1 cellular context compared by ENCODE assay signal in the genomic region with DNA sequence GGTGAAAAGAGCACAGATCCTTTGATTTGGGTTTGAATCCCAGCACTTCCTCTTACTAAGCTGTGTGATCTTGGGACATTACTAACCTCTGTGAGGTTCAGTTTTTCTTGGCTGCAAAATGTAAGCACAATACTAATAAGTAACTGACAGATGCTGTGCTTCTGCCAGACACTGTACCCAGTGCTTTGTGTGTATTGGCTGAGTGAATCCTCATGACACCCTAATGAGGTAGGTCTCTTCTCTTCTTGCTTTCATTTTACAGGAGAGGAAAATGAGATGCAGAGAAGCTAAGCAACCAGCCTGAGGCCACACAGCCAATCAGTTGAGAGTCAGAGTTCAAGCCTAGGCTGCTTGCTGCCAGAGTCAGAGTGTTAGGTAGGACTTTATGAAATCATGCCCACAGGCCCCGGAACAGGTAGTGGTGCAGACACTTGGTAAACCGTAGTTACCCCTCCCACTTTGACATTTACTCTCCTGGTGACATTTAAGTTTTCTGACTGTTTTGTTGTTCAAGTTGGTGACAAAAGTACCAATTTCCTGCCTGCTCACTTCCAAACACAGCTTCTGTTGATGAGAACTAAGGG.
TF ChIP-seq lines count a peak whose summit lies in the region.

No MANE protein-coding gene starts in this region.

TF ChIP-seq in GM12878, 131 proteins besides CTCF, POLR2A, EP300 and RAD21:
- TF ChIP-seq, protein P1, sequence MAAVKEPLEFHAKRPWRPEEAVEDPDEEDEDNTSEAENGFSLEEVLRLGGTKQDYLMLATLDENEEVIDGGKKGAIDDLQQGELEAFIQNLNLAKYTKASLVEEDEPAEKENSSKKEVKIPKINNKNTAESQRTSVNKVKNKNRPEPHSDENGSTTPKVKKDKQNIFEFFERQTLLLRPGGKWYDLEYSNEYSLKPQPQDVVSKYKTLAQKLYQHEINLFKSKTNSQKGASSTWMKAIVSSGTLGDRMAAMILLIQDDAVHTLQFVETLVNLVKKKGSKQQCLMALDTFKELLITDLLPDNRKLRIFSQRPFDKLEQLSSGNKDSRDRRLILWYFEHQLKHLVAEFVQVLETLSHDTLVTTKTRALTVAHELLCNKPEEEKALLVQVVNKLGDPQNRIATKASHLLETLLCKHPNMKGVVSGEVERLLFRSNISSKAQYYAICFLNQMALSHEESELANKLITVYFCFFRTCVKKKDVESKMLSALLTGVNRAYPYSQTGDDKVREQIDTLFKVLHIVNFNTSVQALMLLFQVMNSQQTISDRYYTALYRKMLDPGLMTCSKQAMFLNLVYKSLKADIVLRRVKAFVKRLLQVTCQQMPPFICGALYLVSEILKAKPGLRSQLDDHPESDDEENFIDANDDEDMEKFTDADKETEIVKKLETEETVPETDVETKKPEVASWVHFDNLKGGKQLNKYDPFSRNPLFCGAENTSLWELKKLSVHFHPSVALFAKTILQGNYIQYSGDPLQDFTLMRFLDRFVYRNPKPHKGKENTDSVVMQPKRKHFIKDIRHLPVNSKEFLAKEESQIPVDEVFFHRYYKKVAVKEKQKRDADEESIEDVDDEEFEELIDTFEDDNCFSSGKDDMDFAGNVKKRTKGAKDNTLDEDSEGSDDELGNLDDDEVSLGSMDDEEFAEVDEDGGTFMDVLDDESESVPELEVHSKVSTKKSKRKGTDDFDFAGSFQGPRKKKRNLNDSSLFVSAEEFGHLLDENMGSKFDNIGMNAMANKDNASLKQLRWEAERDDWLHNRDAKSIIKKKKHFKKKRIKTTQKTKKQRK (IDR thresholded peaks at IDR 0.05; ENCODE audit: low read depth, low read length), result no peak
- TF ChIP-seq MYB (IDR thresholded peaks at IDR 0.05; ENCODE audit: borderline replicate concordance, low read depth, low read length) (no peak), BMI1 (IDR thresholded peaks at IDR 0.05; ENCODE audit: borderline replicate concordance) (no peak), SPI1 (IDR thresholded peaks at IDR 0.05; ENCODE audit: borderline replicate concordance, insufficient read depth, low read depth, low read length) (peak; percentile 63; the same call in 1 of the 2 replicates), ZNF207 (IDR thresholded peaks at IDR 0.05; ENCODE audit: borderline replicate concordance) (no peak), GABPA (IDR thresholded peaks at IDR 0.05; ENCODE audit: low read depth) (no peak), ZNF274 (IDR thresholded peaks at IDR 0.05; ENCODE audit: insufficient read depth, insufficient read length) (no peak), HDAC6 (IDR thresholded peaks at IDR 0.05; ENCODE audit: unreplicated experiment) (no peak), CBX3 (IDR thresholded peaks at IDR 0.05; ENCODE audit: borderline replicate concordance, low read depth) (no peak), CREB1 (IDR thresholded peaks at IDR 0.05; ENCODE audit: low read depth) (0 out of 2 replicates have a peak, but pooled peaks have one; percentile 18), IKZF2 (IDR thresholded peaks at IDR 0.05) (no peak), CHD2 (IDR thresholded peaks at IDR 0.05; ENCODE audit: borderline replicate concordance, low read depth, low read length) (no peak), IKZF1 (conservative IDR thresholded peaks at IDR 0.05) (no peak), DPF2 (IDR thresholded peaks at IDR 0.05) (no peak), FOXK2 (IDR thresholded peaks at IDR 0.05) (no peak), SMARCA5 (IDR thresholded peaks at IDR 0.05) (peak; percentile 52; the same call in 1 of the 2 replicates), YY1 (IDR thresholded peaks at IDR 0.05; ENCODE audit: low read depth, low read length) (no peak)
- TF ChIP-seq, protein P2, sequence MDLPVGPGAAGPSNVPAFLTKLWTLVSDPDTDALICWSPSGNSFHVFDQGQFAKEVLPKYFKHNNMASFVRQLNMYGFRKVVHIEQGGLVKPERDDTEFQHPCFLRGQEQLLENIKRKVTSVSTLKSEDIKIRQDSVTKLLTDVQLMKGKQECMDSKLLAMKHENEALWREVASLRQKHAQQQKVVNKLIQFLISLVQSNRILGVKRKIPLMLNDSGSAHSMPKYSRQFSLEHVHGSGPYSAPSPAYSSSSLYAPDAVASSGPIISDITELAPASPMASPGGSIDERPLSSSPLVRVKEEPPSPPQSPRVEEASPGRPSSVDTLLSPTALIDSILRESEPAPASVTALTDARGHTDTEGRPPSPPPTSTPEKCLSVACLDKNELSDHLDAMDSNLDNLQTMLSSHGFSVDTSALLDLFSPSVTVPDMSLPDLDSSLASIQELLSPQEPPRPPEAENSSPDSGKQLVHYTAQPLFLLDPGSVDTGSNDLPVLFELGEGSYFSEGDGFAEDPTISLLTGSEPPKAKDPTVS (IDR thresholded peaks at IDR 0.05; ENCODE audit: low read depth, low read length), result no peak
- TF ChIP-seq, protein P3, sequence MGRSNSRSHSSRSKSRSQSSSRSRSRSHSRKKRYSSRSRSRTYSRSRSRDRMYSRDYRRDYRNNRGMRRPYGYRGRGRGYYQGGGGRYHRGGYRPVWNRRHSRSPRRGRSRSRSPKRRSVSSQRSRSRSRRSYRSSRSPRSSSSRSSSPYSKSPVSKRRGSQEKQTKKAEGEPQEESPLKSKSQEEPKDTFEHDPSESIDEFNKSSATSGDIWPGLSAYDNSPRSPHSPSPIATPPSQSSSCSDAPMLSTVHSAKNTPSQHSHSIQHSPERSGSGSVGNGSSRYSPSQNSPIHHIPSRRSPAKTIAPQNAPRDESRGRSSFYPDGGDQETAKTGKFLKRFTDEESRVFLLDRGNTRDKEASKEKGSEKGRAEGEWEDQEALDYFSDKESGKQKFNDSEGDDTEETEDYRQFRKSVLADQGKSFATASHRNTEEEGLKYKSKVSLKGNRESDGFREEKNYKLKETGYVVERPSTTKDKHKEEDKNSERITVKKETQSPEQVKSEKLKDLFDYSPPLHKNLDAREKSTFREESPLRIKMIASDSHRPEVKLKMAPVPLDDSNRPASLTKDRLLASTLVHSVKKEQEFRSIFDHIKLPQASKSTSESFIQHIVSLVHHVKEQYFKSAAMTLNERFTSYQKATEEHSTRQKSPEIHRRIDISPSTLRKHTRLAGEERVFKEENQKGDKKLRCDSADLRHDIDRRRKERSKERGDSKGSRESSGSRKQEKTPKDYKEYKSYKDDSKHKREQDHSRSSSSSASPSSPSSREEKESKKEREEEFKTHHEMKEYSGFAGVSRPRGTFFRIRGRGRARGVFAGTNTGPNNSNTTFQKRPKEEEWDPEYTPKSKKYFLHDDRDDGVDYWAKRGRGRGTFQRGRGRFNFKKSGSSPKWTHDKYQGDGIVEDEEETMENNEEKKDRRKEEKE (IDR thresholded peaks at IDR 0.05), result no peak
- TF ChIP-seq, protein P4, sequence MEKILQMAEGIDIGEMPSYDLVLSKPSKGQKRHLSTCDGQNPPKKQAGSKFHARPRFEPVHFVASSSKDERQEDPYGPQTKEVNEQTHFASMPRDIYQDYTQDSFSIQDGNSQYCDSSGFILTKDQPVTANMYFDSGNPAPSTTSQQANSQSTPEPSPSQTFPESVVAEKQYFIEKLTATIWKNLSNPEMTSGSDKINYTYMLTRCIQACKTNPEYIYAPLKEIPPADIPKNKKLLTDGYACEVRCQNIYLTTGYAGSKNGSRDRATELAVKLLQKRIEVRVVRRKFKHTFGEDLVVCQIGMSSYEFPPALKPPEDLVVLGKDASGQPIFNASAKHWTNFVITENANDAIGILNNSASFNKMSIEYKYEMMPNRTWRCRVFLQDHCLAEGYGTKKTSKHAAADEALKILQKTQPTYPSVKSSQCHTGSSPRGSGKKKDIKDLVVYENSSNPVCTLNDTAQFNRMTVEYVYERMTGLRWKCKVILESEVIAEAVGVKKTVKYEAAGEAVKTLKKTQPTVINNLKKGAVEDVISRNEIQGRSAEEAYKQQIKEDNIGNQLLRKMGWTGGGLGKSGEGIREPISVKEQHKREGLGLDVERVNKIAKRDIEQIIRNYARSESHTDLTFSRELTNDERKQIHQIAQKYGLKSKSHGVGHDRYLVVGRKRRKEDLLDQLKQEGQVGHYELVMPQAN (conservative IDR thresholded peaks at IDR 0.05), result no peak
- TF ChIP-seq, protein P5, sequence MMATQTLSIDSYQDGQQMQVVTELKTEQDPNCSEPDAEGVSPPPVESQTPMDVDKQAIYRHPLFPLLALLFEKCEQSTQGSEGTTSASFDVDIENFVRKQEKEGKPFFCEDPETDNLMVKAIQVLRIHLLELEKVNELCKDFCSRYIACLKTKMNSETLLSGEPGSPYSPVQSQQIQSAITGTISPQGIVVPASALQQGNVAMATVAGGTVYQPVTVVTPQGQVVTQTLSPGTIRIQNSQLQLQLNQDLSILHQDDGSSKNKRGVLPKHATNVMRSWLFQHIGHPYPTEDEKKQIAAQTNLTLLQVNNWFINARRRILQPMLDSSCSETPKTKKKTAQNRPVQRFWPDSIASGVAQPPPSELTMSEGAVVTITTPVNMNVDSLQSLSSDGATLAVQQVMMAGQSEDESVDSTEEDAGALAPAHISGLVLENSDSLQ (IDR thresholded peaks at IDR 0.05), result peak; percentile 44; the same call in 1 of the 2 replicates
TF ChIP-seq in GM12878: peak in this region for 4.
